In the genomic region with DNA sequence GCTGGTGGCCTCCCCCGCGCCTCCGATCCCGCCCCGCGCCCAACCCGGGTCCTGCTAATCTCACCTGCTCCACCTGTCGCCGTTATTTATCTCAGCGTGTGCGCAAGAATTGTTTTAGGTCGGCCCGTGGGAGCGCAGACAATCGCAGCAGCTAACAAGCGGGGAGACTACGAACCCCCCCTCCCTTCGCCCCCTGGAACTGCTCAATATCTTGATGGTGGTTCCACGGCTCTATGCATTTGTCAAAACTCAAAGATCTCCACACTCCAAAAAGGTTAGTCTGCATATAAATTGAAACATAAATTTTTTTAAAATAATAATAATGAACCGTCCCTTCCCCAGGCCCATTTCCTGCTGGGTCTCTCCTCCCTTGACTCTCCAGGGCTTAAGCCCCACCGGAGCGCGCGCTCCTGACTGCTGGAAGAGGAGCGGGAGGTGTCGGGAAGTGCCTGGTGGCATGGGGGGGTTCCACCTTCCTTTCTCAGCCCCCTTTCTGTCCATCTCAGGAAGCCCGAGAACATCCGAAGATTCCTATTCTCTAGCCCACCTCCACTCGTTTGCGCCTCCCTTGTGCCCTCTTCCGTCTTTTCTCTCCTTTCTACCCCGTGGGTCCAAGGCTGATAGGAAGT, we compare ENCODE assay signal across 1 cellular context.
TF ChIP-seq lines count a peak whose summit lies in the region.

No MANE protein-coding gene starts in this region.

TF ChIP-seq in A549, 52 proteins besides CTCF, POLR2A, EP300 and RAD21:
- TF ChIP-seq KDM1A (IDR thresholded peaks at IDR 0.05; ENCODE audit: low read depth) (no peak), BHLHE40 (IDR thresholded peaks at IDR 0.05; ENCODE audit: low read depth, low read length) (no peak), EHF (CRISPR knock-in tag; IDR thresholded peaks at IDR 0.05) (no peak), HOXB13 (CRISPR knock-in tag; IDR thresholded peaks at IDR 0.05; ENCODE audit: low read depth) (no peak), MAX (IDR thresholded peaks at IDR 0.05) (no peak), ZFP36 (IDR thresholded peaks at IDR 0.05; ENCODE audit: borderline replicate concordance, partially characterized antibody) (no peak), HOXB5 (CRISPR knock-in tag; IDR thresholded peaks at IDR 0.05) (no peak), HMGXB4 (CRISPR knock-in tag; IDR thresholded peaks at IDR 0.05; ENCODE audit: borderline replicate concordance) (no peak), KDM5A (IDR thresholded peaks at IDR 0.05) (no peak), MAFK (IDR thresholded peaks at IDR 0.05; ENCODE audit: partially characterized antibody) (no peak), FOSB (CRISPR knock-in tag; IDR thresholded peaks at IDR 0.05) (no peak)
- TF ChIP-seq, protein P1, sequence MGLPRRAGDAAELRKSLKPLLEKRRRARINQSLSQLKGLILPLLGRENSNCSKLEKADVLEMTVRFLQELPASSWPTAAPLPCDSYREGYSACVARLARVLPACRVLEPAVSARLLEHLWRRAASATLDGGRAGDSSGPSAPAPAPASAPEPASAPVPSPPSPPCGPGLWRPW (IDR thresholded peaks at IDR 0.05), result no peak
